19 cellular contexts compared by ENCODE assay signal in the genomic region with DNA sequence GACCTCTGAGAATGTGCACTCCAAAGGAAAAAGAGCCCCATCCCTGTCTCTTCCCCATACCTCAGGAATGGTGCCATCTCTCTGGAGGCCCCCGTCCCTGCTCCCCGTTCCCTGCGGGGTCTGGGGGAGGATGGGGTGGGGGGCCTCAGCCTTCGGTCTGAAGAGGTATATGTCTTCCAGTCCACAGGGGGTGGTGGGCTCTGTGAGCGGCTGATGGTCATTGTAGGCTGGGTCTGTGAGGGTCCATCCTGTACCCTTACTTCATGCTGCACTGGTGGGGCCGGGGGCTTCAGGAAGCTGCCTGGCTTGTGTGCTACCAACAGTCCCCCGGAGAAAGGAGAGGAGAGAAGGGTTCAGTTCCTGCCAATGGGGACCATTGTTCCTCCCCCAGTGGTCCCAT. TPM values are rescaled to one million over a fixed set of nuclear protein-coding genes. Genes with fewer than 3 reads are reported as not detected.
"Had no signal": no experiment of that assay in that cellular context is flagged by ENCODE, and none has a peak within 500 bp of the region (broad histone marks: within the 10 kb centered on the region; RNA-seq: fewer than 3 reads in every experiment).

No MANE protein-coding gene starts in this region.

- H3K36me3 ChIP-seq: ovary, spleen, suprapubic skin, tibial artery, upper lobe of left lung, vagina had no signal

- H3K9me3 ChIP-seq: ovary, psoas muscle, spleen, suprapubic skin, testis, tibial artery, upper lobe of left lung, vagina had no signal

- H3K27ac ChIP-seq: ovary, parathyroid adenoma, psoas muscle, skin epidermis, spleen, suprapubic skin, testis, tibial artery, upper lobe of left lung, vagina had no signal

- H3K9ac ChIP-seq: parathyroid adenoma had no signal

- H3K4me2 ChIP-seq: smooth muscle cell had no signal

- H3K4me3 ChIP-seq: ovary, psoas muscle, skin epidermis, smooth muscle cell, spleen, suprapubic skin, testis, tibial artery, upper lobe of left lung, vagina had no signal

- H3K27me3 ChIP-seq: ovary, testis had no signal

RNA-seq across cellular contexts. Expression of a gene that starts 6.1 kb away (rescaled TPM):
- total RNA-seq: natural killer cell treated with Interleukin-12 subunit alpha and Interleukin-12 subunit beta and Interleukin-15 and Interleukin-18, amount 100 ng/mL, for 72 hours; osteoblast; smooth muscle cell; spleen; ureter; vagina had no signal
- polyA plus RNA-seq: naive thymus-derived CD8-positive, alpha-beta T cell; smooth muscle cell had no signal

RNA-seq across cellular contexts. Expression of a gene that starts 13.7 kb away (rescaled TPM):
- total RNA-seq: natural killer cell treated with Interleukin-12 subunit alpha and Interleukin-12 subunit beta and Interleukin-15 and Interleukin-18, amount 100 ng/mL, for 72 hours; occipital lobe; osteoblast; ovary; progenitor cell of endocrine pancreas; psoas muscle; renal cortical epithelial cell; sciatic nerve; smooth muscle cell; spleen; suprapubic skin; ureter; vagina had no signal
- polyA plus RNA-seq: ovary had no signal

RNA-seq across cellular contexts. Expression of a gene that starts 48.5 kb away (rescaled TPM):
- total RNA-seq: natural killer cell treated with Interleukin-12 subunit alpha and Interleukin-12 subunit beta and Interleukin-15 and Interleukin-18, amount 100 ng/mL, for 72 hours had no signal
